In genomic region chr15:61106044-61106834, GRCh38 we compare ENCODE assay signal across 1 cellular context.
TF ChIP-seq lines count a peak whose summit lies in the region.

No MANE protein-coding gene starts in this region.

TF ChIP-seq in GM12878, 131 proteins besides CTCF, POLR2A, EP300 and RAD21 (continued from another document):
- TF ChIP-seq, protein P1, sequence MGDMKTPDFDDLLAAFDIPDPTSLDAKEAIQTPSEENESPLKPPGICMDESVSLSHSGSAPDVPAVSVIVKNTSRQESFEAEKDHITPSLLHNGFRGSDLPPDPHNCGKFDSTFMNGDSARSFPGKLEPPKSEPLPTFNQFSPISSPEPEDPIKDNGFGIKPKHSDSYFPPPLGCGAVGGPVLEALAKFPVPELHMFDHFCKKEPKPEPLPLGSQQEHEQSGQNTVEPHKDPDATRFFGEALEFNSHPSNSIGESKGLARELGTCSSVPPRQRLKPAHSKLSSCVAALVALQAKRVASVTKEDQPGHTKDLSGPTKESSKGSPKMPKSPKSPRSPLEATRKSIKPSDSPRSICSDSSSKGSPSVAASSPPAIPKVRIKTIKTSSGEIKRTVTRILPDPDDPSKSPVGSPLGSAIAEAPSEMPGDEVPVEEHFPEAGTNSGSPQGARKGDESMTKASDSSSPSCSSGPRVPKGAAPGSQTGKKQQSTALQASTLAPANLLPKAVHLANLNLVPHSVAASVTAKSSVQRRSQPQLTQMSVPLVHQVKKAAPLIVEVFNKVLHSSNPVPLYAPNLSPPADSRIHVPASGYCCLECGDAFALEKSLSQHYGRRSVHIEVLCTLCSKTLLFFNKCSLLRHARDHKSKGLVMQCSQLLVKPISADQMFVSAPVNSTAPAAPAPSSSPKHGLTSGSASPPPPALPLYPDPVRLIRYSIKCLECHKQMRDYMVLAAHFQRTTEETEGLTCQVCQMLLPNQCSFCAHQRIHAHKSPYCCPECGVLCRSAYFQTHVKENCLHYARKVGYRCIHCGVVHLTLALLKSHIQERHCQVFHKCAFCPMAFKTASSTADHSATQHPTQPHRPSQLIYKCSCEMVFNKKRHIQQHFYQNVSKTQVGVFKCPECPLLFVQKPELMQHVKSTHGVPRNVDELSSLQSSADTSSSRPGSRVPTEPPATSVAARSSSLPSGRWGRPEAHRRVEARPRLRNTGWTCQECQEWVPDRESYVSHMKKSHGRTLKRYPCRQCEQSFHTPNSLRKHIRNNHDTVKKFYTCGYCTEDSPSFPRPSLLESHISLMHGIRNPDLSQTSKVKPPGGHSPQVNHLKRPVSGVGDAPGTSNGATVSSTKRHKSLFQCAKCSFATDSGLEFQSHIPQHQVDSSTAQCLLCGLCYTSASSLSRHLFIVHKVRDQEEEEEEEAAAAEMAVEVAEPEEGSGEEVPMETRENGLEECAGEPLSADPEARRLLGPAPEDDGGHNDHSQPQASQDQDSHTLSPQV (IDR thresholded peaks at IDR 0.05), result no peak
